Comparison of ENCODE assay signal across 23 cellular contexts in the genomic region with DNA sequence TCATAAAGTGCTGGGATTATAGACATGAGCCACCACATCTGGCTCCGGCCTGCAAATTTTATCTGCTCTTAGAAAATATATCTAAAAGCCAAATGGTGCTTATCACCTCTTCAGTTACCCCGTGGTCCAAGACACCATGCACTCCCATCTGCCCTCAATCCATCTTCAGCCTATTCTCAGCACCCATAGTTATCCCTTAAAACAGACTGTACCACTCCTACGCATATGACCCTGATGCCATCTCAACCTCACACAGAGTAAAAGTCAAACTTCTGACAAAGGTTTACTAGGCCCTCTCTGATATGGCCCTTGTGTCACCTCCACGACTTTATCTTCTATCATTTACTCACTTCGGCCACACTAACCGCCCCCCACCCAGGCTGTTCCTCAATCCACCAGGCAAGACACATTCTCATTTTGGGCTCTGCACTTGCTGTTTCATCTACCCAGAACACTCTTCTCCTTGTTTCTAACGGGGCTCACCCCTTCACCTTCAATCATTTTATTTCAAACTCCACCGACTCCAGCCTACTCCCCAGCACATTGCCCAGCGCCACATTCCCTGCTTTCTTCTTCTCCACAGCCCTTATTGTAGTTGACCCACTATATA. TPM values are rescaled to one million over a fixed set of nuclear protein-coding genes. Genes with fewer than 3 reads are reported as not detected.
DNase-seq lines count a peak whose midpoint lies in the region; TF ChIP-seq lines count a peak whose summit lies in the region.
"Had no signal": no experiment of that assay in that cellular context is flagged by ENCODE, and none has a peak within 500 bp of the region (broad histone marks: within the 10 kb centered on the region; RNA-seq: fewer than 3 reads in every experiment).

No MANE protein-coding gene starts in this region.

- H3K4me2 ChIP-seq in mammary epithelial cell (ENCODE audit: insufficient read depth, low read depth, low read length), result no peak overlapping the region

- H3K36me3 Mint-ChIP-seq in activated CD4-positive, alpha-beta T cell treated with anti-CD3 and anti-CD28 coated beads, Interleukin-2, amount 10 ng/mL, durations not matched to agents 7 days and 5 days (ENCODE audit: low read depth), result peaks cover 26% of the 10 kb centered on the region
- H3K36me3 Mint-ChIP-seq in activated T-helper 1 cell treated with anti-CD3 and anti-CD28 coated beads, Interleukin-12 subunit alpha, Interleukin-12 subunit beta, Interleukin-2, Interleukin-4 antibody, amounts not matched to agents 30 ng/mL and 10 ng/mL and 1 ng/mL, durations not matched to agents 14 hours and 24 hours and 36 hours (ENCODE audit: low read depth), result peaks cover 35% of the 10 kb centered on the region
- H3K36me3 Mint-ChIP-seq in nephron progenitor cell (ENCODE audit: low read depth), result peaks cover 34% of the 10 kb centered on the region

- in situ Hi-C loops in mammary epithelial cell (cut with MboI; ENCODE audit: low sequenced_read_pairs in 2 of 2), result no loop called here
- in situ Hi-C loops in ACHN (cut with HindIII; ENCODE audit: low pct_ligation_motif_present, low pct_unique_long_range_greater_than_20kb, low sequenced_read_pairs), result no loop called here

- H3K9me3 ChIP-seq in mammary epithelial cell (replicated peaks; ENCODE audit: insufficient read depth, low read length), result no peaks in the 10 kb centered on the region
- H3K9me3 ChIP-seq: Caco-2, neutrophil, upper lobe of right lung had no signal

- no peak overlapping the region for H2AFZ ChIP-seq in mammary epithelial cell (ENCODE audit: low read depth, low read length)

- peak overlapping the region; percentile 6 for H3K27ac Mint-ChIP-seq in activated CD4-positive, alpha-beta T cell treated with anti-CD3 and anti-CD28 coated beads, Interleukin-2, amount 10 ng/mL, durations not matched to agents 7 days and 5 days
- peak overlapping the region; percentile 21 for H3K27ac Mint-ChIP-seq in activated T-helper 1 cell treated with anti-CD3 and anti-CD28 coated beads, Interleukin-12 subunit alpha, Interleukin-12 subunit beta, Interleukin-2, Interleukin-4 antibody, amounts not matched to agents 30 ng/mL and 10 ng/mL and 1 ng/mL, durations not matched to agents 14 hours and 24 hours and 36 hours
- H3K27ac Mint-ChIP-seq in nephron progenitor cell, result peak overlapping the region; percentile 93
- H3K27ac Mint-ChIP-seq: activated CD4-positive, alpha-beta memory T cell treated with anti-CD3 and anti-CD28 coated beads for 36 hours; T-helper 17 cell had no signal

- H3K9me3 Mint-ChIP-seq in activated CD4-positive, alpha-beta T cell treated with anti-CD3 and anti-CD28 coated beads, Interleukin-2, amount 10 ng/mL, durations not matched to agents 7 days and 5 days, result no peaks in the 10 kb centered on the region
- H3K9me3 Mint-ChIP-seq in activated T-helper 1 cell treated with anti-CD3 and anti-CD28 coated beads, Interleukin-12 subunit alpha, Interleukin-12 subunit beta, Interleukin-2, Interleukin-4 antibody, amounts not matched to agents 30 ng/mL and 10 ng/mL and 1 ng/mL, durations not matched to agents 14 hours and 24 hours and 36 hours, result no peaks in the 10 kb centered on the region
- H3K9me3 Mint-ChIP-seq in nephron progenitor cell, result no peaks in the 10 kb centered on the region
- H3K9me3 Mint-ChIP-seq: activated CD4-positive, alpha-beta memory T cell treated with anti-CD3 and anti-CD28 coated beads for 36 hours had no signal

- intact Hi-C loops in activated T-helper 1 cell treated with anti-CD3 and anti-CD28 coated beads, Interleukin-12 subunit alpha, Interleukin-12 subunit beta, Interleukin-2, Interleukin-4 antibody, amounts not matched to agents 30 ng/mL and 10 ng/mL and 1 ng/mL, durations not matched to agents 14 hours and 24 hours and 36 hours (cut with micrococcal nuclease), result no loop called here
- intact Hi-C loops in mammary epithelial cell (cut with micrococcal nuclease), result no loop called here

- H3K9ac ChIP-seq in mammary epithelial cell (ENCODE audit: insufficient read depth, low read length), result no peak overlapping the region

- no peak overlapping the region for H3K4me3 ChIP-seq in mammary epithelial cell (replicated peaks in 1 of 3; ENCODE audit: insufficient read depth in 1 of 3, low read depth in 2 of 3, low read length in 3 of 3)
- H3K4me3 ChIP-seq: cardiac muscle cell, dorsolateral prefrontal cortex, lung, upper lobe of right lung had no signal

- dilution Hi-C loops in mammary epithelial cell (cut with HindIII; ENCODE audit: low sequenced_read_pairs), result no loop called here

- H3K4me1 ChIP-seq in mammary epithelial cell (ENCODE audit: insufficient read depth, low read length), result no peaks in the 10 kb centered on the region
- H3K4me1 ChIP-seq: Caco-2, upper lobe of right lung had no signal

- H3K4me1 Mint-ChIP-seq in activated CD4-positive, alpha-beta T cell treated with anti-CD3 and anti-CD28 coated beads, Interleukin-2, amount 10 ng/mL, durations not matched to agents 7 days and 5 days, result no peaks in the 10 kb centered on the region
- peaks cover 5% of the 10 kb centered on the region for H3K4me1 Mint-ChIP-seq in activated T-helper 1 cell treated with anti-CD3 and anti-CD28 coated beads, Interleukin-12 subunit alpha, Interleukin-12 subunit beta, Interleukin-2, Interleukin-4 antibody, amounts not matched to agents 30 ng/mL and 10 ng/mL and 1 ng/mL, durations not matched to agents 14 hours and 24 hours and 36 hours (ENCODE audit: low read depth)
- no peaks in the 10 kb centered on the region for H3K4me1 Mint-ChIP-seq in nephron progenitor cell

- CTCF ChIA-PET in activated CD4-positive, alpha-beta T cell treated with anti-CD3 and anti-CD28 coated beads, Interleukin-2, amount 10 ng/mL, durations not matched to agents 7 days and 5 days (lab: Charles Lee), result no interaction called here
- CTCF ChIA-PET in mammary epithelial cell (lab: Charles Lee; ENCODE audit: low non-redundant PET), result no interaction called here

- BruUV-seq in mammary epithelial cell (replicated peaks; lab: Mats Ljungman, UMichigan), result no TSS peak

- no peak overlapping the region for H3K4me3 Mint-ChIP-seq in activated CD4-positive, alpha-beta T cell treated with anti-CD3 and anti-CD28 coated beads, Interleukin-2, amount 10 ng/mL, durations not matched to agents 7 days and 5 days
- H3K4me3 Mint-ChIP-seq in activated T-helper 1 cell treated with anti-CD3 and anti-CD28 coated beads, Interleukin-12 subunit alpha, Interleukin-12 subunit beta, Interleukin-2, Interleukin-4 antibody, amounts not matched to agents 30 ng/mL and 10 ng/mL and 1 ng/mL, durations not matched to agents 14 hours and 24 hours and 36 hours, result no peak overlapping the region
- H3K4me3 Mint-ChIP-seq in nephron progenitor cell, result no peak overlapping the region
- H3K4me3 Mint-ChIP-seq: activated CD4-positive, alpha-beta memory T cell treated with anti-CD3 and anti-CD28 coated beads for 36 hours; T-helper 17 cell had no signal

- POLR2A ChIA-PET in activated CD4-positive, alpha-beta T cell treated with anti-CD3 and anti-CD28 coated beads, Interleukin-2, amount 10 ng/mL, durations not matched to agents 7 days and 5 days (lab: Charles Lee), result no interaction called here

- TF ChIP-seq CTCF in nephron progenitor cell (IDR thresholded peaks at IDR 0.05), result no peak
- TF ChIP-seq CTCF in mammary epithelial cell (conservative IDR thresholded peaks at IDR 0.05 in 1 of 2, IDR thresholded peaks at IDR 0.05 in 1 of 2; ENCODE audit: extremely low read depth in 1 of 2, insufficient read depth in 1 of 2, low read depth in 1 of 2, low read length in 2 of 2), result no peak

- no peak for DNase-seq in activated CD4-positive, alpha-beta T cell treated with anti-CD3 and anti-CD28 coated beads, Interleukin-2, amount 10 ng/mL, durations not matched to agents 7 days and 5 days
- no peak for DNase-seq in activated CD4-positive, alpha-beta T cell treated with anti-CD3 and anti-CD28 coated beads for 1 hour
- DNase-seq in NCI-H524 treated with DMSO at 0.1 percent for 48 hours (lab: John Stamatoyannopoulos, UW) (peak; percentile 26), nephron progenitor cell (no peak), mammary epithelial cell (no peak), cerebellum (ENCODE audit: low spot score) (no peak), ACHN (no peak)
- DNase-seq in activated T-helper 1 cell treated with anti-CD3 and anti-CD28 coated beads, Interleukin-12 subunit alpha, Interleukin-12 subunit beta, Interleukin-2, Interleukin-4 antibody, amounts not matched to agents 30 ng/mL and 10 ng/mL and 1 ng/mL, durations not matched to agents 14 hours and 24 hours and 36 hours (ENCODE audit: low spot score), result no peak
- DNase-seq: activated CD4-positive, alpha-beta memory T cell treated with anti-CD3 and anti-CD28 coated beads for 36 hours; activated naive CD4-positive, alpha-beta T cell; anterior cingulate cortex; Caco-2; DMS79 treated with DMSO at 0.1 percent for 48 hours; NCI-H187; NCI-H526 treated with DMSO at 0.1 percent for 48 hours; T-helper 17 cell; upper lobe of right lung had no signal

- no peaks in the 10 kb centered on the region for H3K27me3 ChIP-seq in mammary epithelial cell (ENCODE audit: insufficient read depth, low read length)
- H3K27me3 ChIP-seq: cardiac muscle cell, dorsolateral prefrontal cortex, neutrophil, upper lobe of right lung had no signal

- WGBS in mammary epithelial cell (ENCODE audit: low coverage, missing lambda C conversion rate), result 81% methylated on average over 9 of the region's 9 CpGs

- no peaks in the 10 kb centered on the region for H4K20me1 ChIP-seq in mammary epithelial cell (ENCODE audit: insufficient read depth, low read length)

- H3K27me3 Mint-ChIP-seq in activated CD4-positive, alpha-beta T cell treated with anti-CD3 and anti-CD28 coated beads, Interleukin-2, amount 10 ng/mL, durations not matched to agents 7 days and 5 days, result no peaks in the 10 kb centered on the region
- H3K27me3 Mint-ChIP-seq in activated T-helper 1 cell treated with anti-CD3 and anti-CD28 coated beads, Interleukin-12 subunit alpha, Interleukin-12 subunit beta, Interleukin-2, Interleukin-4 antibody, amounts not matched to agents 30 ng/mL and 10 ng/mL and 1 ng/mL, durations not matched to agents 14 hours and 24 hours and 36 hours (ENCODE audit: insufficient read depth), result no peaks in the 10 kb centered on the region
- no peaks in the 10 kb centered on the region for H3K27me3 Mint-ChIP-seq in nephron progenitor cell (ENCODE audit: low read depth, poor library complexity)
- H3K27me3 Mint-ChIP-seq: activated CD4-positive, alpha-beta memory T cell treated with anti-CD3 and anti-CD28 coated beads for 36 hours; T-helper 17 cell had no signal

- H3K36me3 ChIP-seq in mammary epithelial cell (ENCODE audit: insufficient read depth, low read length), result peaks cover 26% of the 10 kb centered on the region

- peaks cover 18% of the 10 kb centered on the region for H3K79me2 ChIP-seq in mammary epithelial cell (ENCODE audit: insufficient read depth, low read length)

- H3K27ac ChIP-seq in mammary epithelial cell (ENCODE audit: insufficient read depth, low read depth, low read length), result no peak overlapping the region
- H3K27ac ChIP-seq: cardiac muscle cell, neutrophil, RWPE1, upper lobe of right lung, VCaP had no signal

RNA-seq across cellular contexts. Expression of gene USP48, which starts 33.0 kb away (rescaled TPM):
- 10 to 100 TPM; 70.9 to 80.6 TPM for total RNA-seq in activated CD4-positive, alpha-beta T cell treated with anti-CD3 and anti-CD28 coated beads, Interleukin-2, amount 10 ng/mL, durations not matched to agents 7 days and 5 days
- 88.7 and 97.1 TPM in 2 replicates for total RNA-seq in activated T-helper 1 cell treated with anti-CD3 and anti-CD28 coated beads, Interleukin-12 subunit alpha, Interleukin-12 subunit beta, Interleukin-2, Interleukin-4 antibody, amounts not matched to agents 30 ng/mL and 10 ng/mL and 1 ng/mL, durations not matched to agents 14 hours and 24 hours and 36 hours
- 10 to 100 TPM; 33.3 to 53.5 TPM for total RNA-seq in mammary epithelial cell
- polyA plus RNA-seq in mammary epithelial cell, result 14.0 TPM
- 25.0 TPM for polyA minus RNA-seq in mammary epithelial cell
- total RNA-seq in cerebellum, result 69.0 TPM

Comparison
In these comparisons a context has a peak if more than half of its experiments do, and no peak if none do; other contexts are left out.
1. H3K27ac Mint-ChIP-seq: peak in every context shown above with its lines; median percentile 93 in nephron progenitor cell; 21 in activated T-helper 1 cell treated with anti-CD3 and anti-CD28 coated beads, Interleukin-12 subunit alpha, Interleukin-12 subunit beta, Interleukin-2, Interleukin-4 antibody, amounts not matched to agents 30 ng/mL and 10 ng/mL and 1 ng/mL, durations not matched to agents 14 hours and 24 hours and 36 hours; 6 in activated CD4-positive, alpha-beta T cell treated with anti-CD3 and anti-CD28 coated beads, Interleukin-2, amount 10 ng/mL, durations not matched to agents 7 days and 5 days.